Comparison of ENCODE assay signal across 28 cellular contexts in the genomic region with DNA sequence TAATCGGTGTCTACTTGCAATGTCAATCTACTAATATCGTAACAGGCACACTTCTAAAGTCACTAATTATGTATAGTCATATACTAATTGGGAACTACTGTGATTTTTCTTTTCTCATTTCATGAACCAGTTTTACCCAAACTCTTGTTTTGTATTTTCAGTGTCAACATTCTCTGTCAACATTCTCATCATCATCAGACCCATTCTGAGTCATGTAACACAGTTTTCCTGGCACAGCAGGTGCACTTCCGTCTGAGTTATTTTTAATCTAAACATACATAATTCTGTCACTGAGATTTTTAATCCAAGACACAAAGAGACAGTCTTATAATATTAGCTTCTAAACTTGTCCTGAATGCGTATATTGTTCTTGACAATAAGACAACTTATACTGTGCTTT.
"Had no signal": no experiment of that assay in that cellular context is flagged by ENCODE, and none has a peak within 500 bp of the region (broad histone marks: within the 10 kb centered on the region; RNA-seq: fewer than 3 reads in every experiment).

No MANE protein-coding gene starts in this region.

- H3K36me3 Mint-ChIP-seq: memory B cell; naive thymus-derived CD4-positive, alpha-beta T cell; natural killer cell treated with Interleukin-12 subunit alpha and Interleukin-12 subunit beta and Interleukin-15 and Interleukin-18, amount 100 ng/mL, for 72 hours; stimulated activated naive B cell treated with anti-CD40 and anti-IgM and Interleukin-4, amounts not matched to agents 10 μg/mL and 1 μg/mL and 100 μg/mL, for 72 hours had no signal

- H3K27me3 ChIP-seq: pancreas, stomach, testis, thyroid gland, transverse colon, upper lobe of left lung, vagina had no signal

- H3K4me3 ChIP-seq: lower lobe of right lung, mucosa of descending colon, pancreas, prostate gland, skin epidermis, stomach, testis, thyroid gland, transverse colon, upper lobe of left lung, vagina had no signal

- H3K4me3 Mint-ChIP-seq: memory B cell; naive thymus-derived CD4-positive, alpha-beta T cell; natural killer cell treated with Interleukin-12 subunit alpha and Interleukin-12 subunit beta and Interleukin-15 and Interleukin-18, amount 100 ng/mL, for 72 hours; stimulated activated naive B cell treated with anti-CD40 and anti-IgM and Interleukin-4, amounts not matched to agents 10 μg/mL and 1 μg/mL and 100 μg/mL, for 72 hours had no signal

- H3K4me1 Mint-ChIP-seq: memory B cell; naive thymus-derived CD4-positive, alpha-beta T cell; stimulated activated naive B cell treated with anti-CD40 and anti-IgM and Interleukin-4, amounts not matched to agents 10 μg/mL and 1 μg/mL and 100 μg/mL, for 72 hours had no signal

- H3K9me3 ChIP-seq: mucosa of descending colon, pancreas, prostate gland, testis, thyroid gland, vagina had no signal

- H3K36me3 ChIP-seq: lower lobe of right lung, pancreas, prostate gland, stomach, thyroid gland, transverse colon, upper lobe of left lung, vagina had no signal

- H3K27ac Mint-ChIP-seq: memory B cell; naive thymus-derived CD4-positive, alpha-beta T cell; natural killer cell treated with Interleukin-12 subunit alpha and Interleukin-12 subunit beta and Interleukin-15 and Interleukin-18, amount 100 ng/mL, for 72 hours; stimulated activated naive B cell treated with anti-CD40 and anti-IgM and Interleukin-4, amounts not matched to agents 10 μg/mL and 1 μg/mL and 100 μg/mL, for 72 hours had no signal

- DNase-seq: hippocampal formation; kidney glomerular epithelial cell; left cardiac atrium; left ventricle myocardium superior; lower lobe of right lung; midbrain; mucosa of descending colon; naive thymus-derived CD4-positive, alpha-beta T cell; pancreas; posterior cingulate gyrus; retina; right cardiac atrium; stimulated activated CD4-positive, alpha-beta T cell treated with anti-CD3 and anti-CD28 coated beads, Interleukin-12 subunit alpha, Interleukin-12 subunit beta, amount 100 ng/mL, for 4 hours; stimulated activated CD4-positive, alpha-beta T cell treated with anti-CD3 and anti-CD28 coated beads, Interleukin-15, amount 100 ng/mL, for 24 hours; stimulated activated CD4-positive, alpha-beta T cell treated with anti-CD3 and anti-CD28 coated beads, Interleukin-2, amount 100 ng/mL, for 24 hours; stimulated activated CD4-positive, alpha-beta T cell treated with anti-CD3 and anti-CD28 coated beads, Interleukin-4, amount 100 ng/mL, for 1 hour; stimulated activated naive B cell treated with anti-CD40 and anti-IgM and Interleukin-4, amounts not matched to agents 10 μg/mL and 1 μg/mL and 100 μg/mL, for 72 hours; stimulated activated naive CD8-positive, alpha-beta T cell treated with anti-CD3 and anti-CD28 coated beads, Interleukin-15, Interleukin-2, amounts not matched to agents 100 U/mL and 50 U/mL, for 24 hours; stomach; testis; thyroid gland; transverse colon; upper lobe of left lung had no signal
